20 cellular contexts compared by ENCODE assay signal in genomic region chr2:122635649-122636496, GRCh38.
DNase-seq lines count a peak whose midpoint lies in the region; ATAC-seq and TF ChIP-seq lines count a peak whose summit lies in the region.
"Had no signal": no experiment of that assay in that cellular context is flagged by ENCODE, and none has a peak within 500 bp of the region (broad histone marks: within the 10 kb centered on the region; RNA-seq: fewer than 3 reads in every experiment).

No MANE protein-coding gene starts in this region.

- H3K4me1 Mint-ChIP-seq in CD4-positive, alpha-beta memory T cell: no peaks in the 10 kb centered on the region
- H3K4me1 Mint-ChIP-seq in activated T-cell treated with anti-CD3 and anti-CD28 coated beads, Interleukin-2, amount 50 U/mL, for 24 hours (ENCODE audit: low read depth): no peaks in the 10 kb centered on the region
- H3K4me1 Mint-ChIP-seq: activated B cell treated with CpG ODN at 0.5 μM for 24 hours had no signal

- peak; percentile 37 for DNase-seq in AG08395 (ENCODE audit: low spot score)
- DNase-seq in HS-5 (ENCODE audit: low read depth): peak; percentile 67
- peak; percentile 1 for DNase-seq in astrocyte of the hippocampus (ENCODE audit: low read depth, low spot score)
- peak; percentile 9 for DNase-seq in kidney epithelial cell (ENCODE audit: low read depth)
- DNase-seq in CD4-positive, alpha-beta memory T cell: no peak
- DNase-seq in activated T-cell treated with anti-CD3 and anti-CD28 coated beads, Interleukin-2, amount 50 U/mL, for 24 hours: no peak
- DNase-seq in GDM1 (lab: John Stamatoyannopoulos, UW): no peak
- DNase-seq: activated B cell treated with CpG ODN at 0.5 μM for 24 hours; amygdala; COR-L47; cortex of kidney; erythroblast; heart right ventricle; islet precursor cell; NCI-H69; PC-9; stimulated activated CD4-positive, alpha-beta T cell treated with anti-CD3 and anti-CD28 coated beads, Interleukin-4, amount 100 ng/mL, for 1 hour had no signal

- CTCF ChIA-PET in CD4-positive, alpha-beta memory T cell (lab: Charles Lee; ENCODE audit: partially characterized antibody): no interaction called here

- H3K9me3 Mint-ChIP-seq in CD4-positive, alpha-beta memory T cell: peaks cover under 1 to 24% (median 6%) of the 10 kb centered on the region in 8 donors
- peaks cover 6% of the 10 kb centered on the region for H3K9me3 Mint-ChIP-seq in activated T-cell treated with anti-CD3 and anti-CD28 coated beads, Interleukin-2, amount 50 U/mL, for 24 hours

- H3K4me3 Mint-ChIP-seq in CD4-positive, alpha-beta memory T cell: no peak overlapping the region
- H3K4me3 Mint-ChIP-seq in activated T-cell treated with anti-CD3 and anti-CD28 coated beads, Interleukin-2, amount 50 U/mL, for 24 hours: no peak overlapping the region
- H3K4me3 Mint-ChIP-seq: activated B cell treated with CpG ODN at 0.5 μM for 24 hours had no signal

- no peak overlapping the region for H3K4me3 ChIP-seq in kidney epithelial cell (ENCODE audit: low read depth, low read length)
- H3K4me3 ChIP-seq in CD4-positive, alpha-beta memory T cell (ENCODE audit: low read length in 2 of 2): no peak overlapping the region
- H3K4me3 ChIP-seq: heart right ventricle, PC-9 had no signal

- H3K27ac ChIP-seq in CD4-positive, alpha-beta memory T cell (ENCODE audit: low read depth, low read length): no peak overlapping the region
- H3K27ac ChIP-seq: heart right ventricle, PC-9 had no signal

- no peak for TF ChIP-seq CTCF in kidney epithelial cell (IDR thresholded peaks at IDR 0.05; ENCODE audit: insufficient read depth, low read length, poor library complexity, severe bottlenecking)

- H3K27me3 ChIP-seq in kidney epithelial cell (ENCODE audit: control insufficient read depth, insufficient read depth, low read length): no peaks in the 10 kb centered on the region
- no peaks in the 10 kb centered on the region for H3K27me3 ChIP-seq in CD4-positive, alpha-beta memory T cell (ENCODE audit: insufficient read depth, low read length)
- H3K27me3 ChIP-seq: heart right ventricle had no signal

- H3K9me3 ChIP-seq in CD4-positive, alpha-beta memory T cell (ENCODE audit: control insufficient read depth in 1 of 2, low read length in 2 of 2): no peaks in the 10 kb centered on the region
- H3K9me3 ChIP-seq: heart right ventricle had no signal

- no peaks in the 10 kb centered on the region for H3K36me3 Mint-ChIP-seq in CD4-positive, alpha-beta memory T cell
- no peaks in the 10 kb centered on the region for H3K36me3 Mint-ChIP-seq in activated T-cell treated with anti-CD3 and anti-CD28 coated beads, Interleukin-2, amount 50 U/mL, for 24 hours (ENCODE audit: low read depth)

- H3K27ac Mint-ChIP-seq in CD4-positive, alpha-beta memory T cell: no peak overlapping the region
- no peak overlapping the region for H3K27ac Mint-ChIP-seq in activated T-cell treated with anti-CD3 and anti-CD28 coated beads, Interleukin-2, amount 50 U/mL, for 24 hours
- H3K27ac Mint-ChIP-seq: activated B cell treated with CpG ODN at 0.5 μM for 24 hours; activated T-helper 2 cell treated with anti-CD3 and anti-CD28 coated beads, Interferon-gamma antibody, Interleukin-2, Interleukin-4, amounts not matched to agents 10 μg/mL and 5 μg/mL and 100 μg/mL, durations not matched to agents 14 hours and 24 hours and 36 hours had no signal

- no peaks in the 10 kb centered on the region for H3K27me3 Mint-ChIP-seq in CD4-positive, alpha-beta memory T cell
- H3K27me3 Mint-ChIP-seq in activated T-cell treated with anti-CD3 and anti-CD28 coated beads, Interleukin-2, amount 50 U/mL, for 24 hours: no peaks in the 10 kb centered on the region
- H3K27me3 Mint-ChIP-seq: activated B cell treated with CpG ODN at 0.5 μM for 24 hours had no signal

- intact Hi-C loops in CD4-positive, alpha-beta memory T cell (cut with micrococcal nuclease): no loop called here

- POLR2A ChIA-PET in CD4-positive, alpha-beta memory T cell (lab: Charles Lee; ENCODE audit: partially characterized antibody): no interaction called here

- H3K4me1 ChIP-seq in CD4-positive, alpha-beta memory T cell (ENCODE audit: insufficient read depth, low read length): no peaks in the 10 kb centered on the region

- no peak for ATAC-seq in GM18498 (IDR thresholded peaks at IDR 0.05; ENCODE audit: unreplicated experiment)
- ATAC-seq: heart right ventricle, sciatic nerve had no signal

- no peaks in the 10 kb centered on the region for H3K36me3 ChIP-seq in kidney epithelial cell (ENCODE audit: control insufficient read depth, insufficient read depth, low read length)
- no peaks in the 10 kb centered on the region for H3K36me3 ChIP-seq in CD4-positive, alpha-beta memory T cell (ENCODE audit: insufficient read depth, low read length)
- H3K36me3 ChIP-seq: heart right ventricle had no signal

Comparison
In these comparisons a context has a peak if more than half of its experiments do, and no peak if none do; other contexts are left out.
1. DNase-seq: peak in AG08395 (single experiment), HS-5 (single experiment), astrocyte of the hippocampus (single experiment) and kidney epithelial cell (single experiment); none in CD4-positive, alpha-beta memory T cell (0 of 5), activated T-cell treated with anti-CD3 and anti-CD28 coated beads, Interleukin-2, amount 50 U/mL, for 24 hours (single experiment) and GDM1 (single experiment).